In the genomic region with DNA sequence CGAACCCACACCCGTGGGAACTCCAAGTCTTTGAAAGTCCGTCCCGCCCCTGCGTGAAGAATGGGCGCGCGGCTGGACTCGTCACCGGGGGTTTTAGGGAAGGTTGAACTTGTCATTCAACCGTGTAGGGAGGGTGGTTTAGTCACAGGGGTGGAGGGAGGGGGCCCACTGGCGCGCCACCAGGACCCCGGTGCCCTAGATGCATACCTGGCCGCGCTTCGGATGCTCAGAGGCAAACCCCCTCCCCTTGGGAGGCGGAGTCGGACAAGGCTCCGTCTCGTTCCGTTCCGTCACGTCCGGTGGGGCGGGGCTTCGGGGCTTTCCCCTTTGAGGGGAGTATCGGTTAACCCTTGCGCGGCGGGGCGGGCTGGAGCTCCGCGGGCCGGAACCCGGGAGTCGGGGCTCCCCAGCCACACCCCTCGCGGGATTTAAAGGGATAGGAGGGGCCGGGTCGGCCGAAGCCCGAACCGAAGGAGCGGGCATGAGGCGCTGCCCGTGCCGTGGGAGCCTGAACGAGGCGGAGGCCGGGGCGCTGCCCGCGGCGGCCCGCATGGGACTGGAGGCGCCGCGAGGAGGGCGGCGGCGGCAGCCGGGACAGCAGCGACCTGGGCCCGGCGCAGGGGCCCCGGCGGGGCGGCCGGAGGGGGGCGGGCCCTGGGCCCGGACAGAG, we compare ENCODE assay signal across 8 cellular contexts.
A peak's percentile ranks its signal among the peaks of the same experiment; 100 is the strongest.
DNase-seq lines count a peak whose midpoint lies in the region; ATAC-seq and TF ChIP-seq lines count a peak whose summit lies in the region.

A gene (minus strand): TSS at position 232 of the 670 bp plus-strand sequence. CDS start 2,254 bp downstream, outside the sequence.
A gene (plus strand): TSS at position 458 of the 670 bp plus-strand sequence. CDS start 24 bp downstream, at position 482.

- TF ChIP-seq CTCF in OCI-LY3 (IDR thresholded peaks at IDR 0.05; ENCODE audit: low read depth, low read length) = no peak

- peaks cover 53% of the 10 kb centered on the region for H3K79me2 ChIP-seq in OCI-LY3 (ENCODE audit: low read length)

- no peaks in the 10 kb centered on the region for H3K27me3 ChIP-seq in OCI-LY3 (ENCODE audit: low read depth, low read length)

- H3K9me3 ChIP-seq in OCI-LY3 (ENCODE audit: insufficient read depth, low read length) = no peaks in the 10 kb centered on the region

- peak within 1 kb of the TSS; percentile 69 for H3K27ac ChIP-seq in OCI-LY3 (ENCODE audit: low read length)

- peak within 1 kb of the TSS; percentile 44; the same call in 1 of the 2 replicates for H2AFZ ChIP-seq in OCI-LY3 (ENCODE audit: low read depth, low read length)

- ATAC-seq in GM21528 (IDR thresholded peaks at IDR 0.05; ENCODE audit: low FRiP score, unreplicated experiment) = peak; percentile 72

- peak within 1 kb of the TSS; percentile 79 for H3K4me3 ChIP-seq in OCI-LY3 (ENCODE audit: low read length)

- DNase-seq in DMS 273 treated with DMSO at 0.1 percent for 48 hours (lab: John Stamatoyannopoulos, UW) (peak; percentile 73), HuH-7.5 (ENCODE audit: low spot score) (peak; percentile 92), activated T-cell treated with anti-CD3 and anti-CD28 coated beads for 24 hours (ENCODE audit: low read depth) (peak; percentile 99), epidermal melanocyte (ENCODE audit: insufficient read length, low spot score) (peak; percentile 90), middle frontal gyrus (ENCODE audit: extremely low spot score, low spot score) (peak; percentile 98)
- peak; percentile 100 for DNase-seq in stimulated activated CD8-positive, alpha-beta memory T cell treated with anti-CD3 and anti-CD28 coated beads, Interleukin-2, amount 100 ng/mL, for 1 hour (ENCODE audit: low read depth in 2 of 2)

- H3K9ac ChIP-seq in OCI-LY3 (ENCODE audit: low read length) = peak within 1 kb of the TSS; percentile 90

- peaks cover 13% of the 10 kb centered on the region for H3K36me3 ChIP-seq in OCI-LY3 (replicated peaks; ENCODE audit: low read depth, low read length)

- H3K4me2 ChIP-seq in OCI-LY3 (ENCODE audit: low read length) = peak within 1 kb of the TSS; percentile 100

- no peaks in the 10 kb centered on the region for H4K20me1 ChIP-seq in OCI-LY3 (ENCODE audit: insufficient read depth, low read length)

- peaks cover 36% of the 10 kb centered on the region for H3K4me1 ChIP-seq in OCI-LY3 (ENCODE audit: low read length)

Comparison
In these comparisons a context has a peak if more than half of its experiments do, and no peak if none do; other contexts are left out.
1. Peak in every context shown above with its lines: DNase-seq, ATAC-seq, H3K4me3 ChIP-seq and H3K27ac ChIP-seq.